ENCODE assay signal across 8 cellular contexts in the genomic region with DNA sequence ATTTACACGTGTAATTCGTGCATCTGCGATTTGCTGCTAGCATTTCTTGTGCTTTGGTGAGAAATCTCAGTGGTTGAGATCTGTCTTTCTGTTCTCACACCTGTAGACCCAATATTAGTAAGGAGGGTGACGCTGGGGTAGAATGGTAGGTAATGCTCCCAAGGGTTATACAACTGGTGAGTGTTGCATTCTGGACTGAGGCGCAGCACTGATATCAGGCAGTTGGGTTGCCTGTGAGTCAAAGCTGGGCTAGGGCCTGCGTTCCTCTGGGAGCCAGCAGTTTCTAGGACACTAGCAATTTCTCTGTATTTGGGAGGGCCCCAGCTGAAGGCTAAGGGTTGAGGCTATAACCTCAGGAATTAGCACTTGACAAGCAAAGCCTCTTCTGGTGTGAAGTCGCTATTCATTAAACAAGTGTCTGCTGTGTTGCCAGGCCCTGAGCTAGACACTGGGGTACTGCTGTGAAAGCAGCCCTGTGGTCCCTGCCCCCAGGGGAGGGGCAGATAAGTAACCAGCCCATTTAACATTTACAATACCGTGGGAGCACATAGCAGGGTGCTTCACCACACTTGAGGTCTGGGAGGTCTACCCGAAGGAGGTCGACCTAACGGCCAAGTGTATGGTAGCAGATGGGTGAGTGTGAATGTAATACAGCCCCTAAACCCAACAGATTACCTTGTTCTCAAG. TPM values are rescaled to one million over a fixed set of nuclear protein-coding genes. Genes with fewer than 3 reads are reported as not detected.
A peak's percentile ranks its signal among the peaks of the same experiment; 100 is the strongest.
DNase-seq lines count a peak whose midpoint lies in the region; ATAC-seq, FAIRE-seq and TF ChIP-seq lines count a peak whose summit lies in the region.

No MANE protein-coding gene starts in this region.

- H3K27ac Mint-ChIP-seq in astrocyte (ENCODE audit: unreplicated experiment): peak overlapping the region; percentile 64

- H3K4me1 ChIP-seq in astrocyte (ENCODE audit: insufficient read depth, low read length) (peaks cover 11% of the 10 kb centered on the region), trophoblast cell (ENCODE audit: control insufficient read depth in 1 of 2, insufficient read depth in 2 of 2, low read length in 2 of 2) (peaks cover 15 to 26% of the 10 kb centered on the region in 2 experiments)

- H3K4me3 Mint-ChIP-seq in astrocyte (ENCODE audit: unreplicated experiment): no peak overlapping the region

- H3K9me3 ChIP-seq in astrocyte (ENCODE audit: insufficient read depth, low read depth, low read length): no peaks in the 10 kb centered on the region
- peaks cover 2% of the 10 kb centered on the region for H3K9me3 ChIP-seq in trophoblast cell (ENCODE audit: insufficient read depth, low read depth, low read length)

- H3K79me1 ChIP-seq in trophoblast cell (ENCODE audit: low read length): no peaks in the 10 kb centered on the region

- no peaks in the 10 kb centered on the region for H3K27me3 ChIP-seq in astrocyte (ENCODE audit: insufficient read depth, low read length)
- H3K27me3 ChIP-seq in trophoblast cell (ENCODE audit: insufficient read depth, low read length): no peaks in the 10 kb centered on the region

- H4K91ac ChIP-seq in trophoblast cell (ENCODE audit: low read depth, low read length): no peak overlapping the region

- ATAC-seq in GM19324 (IDR thresholded peaks at IDR 0.05; ENCODE audit: low FRiP score, unreplicated experiment): peak; percentile 71
- ATAC-seq in HG02938 (IDR thresholded peaks at IDR 0.05; ENCODE audit: unreplicated experiment): peak; percentile 59

- peak; percentile 56 for DNase-seq in astrocyte (ENCODE audit: low read depth)
- DNase-seq in trophoblast cell: no peak
- DNase-seq in DMS53 treated with DMSO at 0.1 percent for 48 hours (lab: John Stamatoyannopoulos, UW; ENCODE audit: unreplicated experiment): no peak
- DNase-seq in NCI-H524 (lab: John Stamatoyannopoulos, UW): no peak
- no peak for DNase-seq in NCI-H345 treated with DMSO at 0.1 percent for 48 hours (lab: John Stamatoyannopoulos, UW; ENCODE audit: unreplicated experiment)
- no peak for DNase-seq in GOT3 (lab: John Stamatoyannopoulos, UW)

- H3K27ac ChIP-seq in astrocyte (ENCODE audit: low read depth, low read length): no peak overlapping the region
- H3K27ac ChIP-seq in trophoblast cell (ENCODE audit: low read depth, low read length): no peak overlapping the region

- no peaks in the 10 kb centered on the region for H3K36me3 ChIP-seq in astrocyte (ENCODE audit: insufficient read depth, low read length)
- H3K36me3 ChIP-seq in trophoblast cell (ENCODE audit: control insufficient read depth in 1 of 2, insufficient read depth in 2 of 2, low read length in 2 of 2): peaks cover 0 to 6% of the 10 kb centered on the region in 2 experiments

- no peak overlapping the region for H3K4me3 ChIP-seq in astrocyte (ENCODE audit: insufficient read depth, low read depth, low read length)
- H3K4me3 ChIP-seq in trophoblast cell (ENCODE audit: low read depth, low read length): no peak overlapping the region

- FAIRE-seq in astrocyte (lab: Jason Lieb, UNC): no peak

- no peak overlapping the region for H2AK5ac ChIP-seq in trophoblast cell (ENCODE audit: low read length)

- H3K18ac ChIP-seq in trophoblast cell (ENCODE audit: low read length): no peak overlapping the region

- H3K27me3 Mint-ChIP-seq in astrocyte (ENCODE audit: low read depth, unreplicated experiment): no peaks in the 10 kb centered on the region

- peak overlapping the region; percentile 65 for H3K4ac ChIP-seq in trophoblast cell (ENCODE audit: low read depth, low read length)

- H3K79me2 ChIP-seq in astrocyte (ENCODE audit: insufficient read depth, low read length) (peaks cover 99% of the 10 kb centered on the region), trophoblast cell (ENCODE audit: control insufficient read depth, insufficient read depth, low read length, poor library complexity) (peaks cover 50% of the 10 kb centered on the region)

- H2BK12ac ChIP-seq in trophoblast cell (ENCODE audit: low read length): no peak overlapping the region

- WGBS in trophoblast cell (ENCODE audit: extremely low coverage, insufficient coverage, insufficient read length): no CpG with 5 or more reads among the region's 11 CpGs

- H4K20me1 ChIP-seq in astrocyte (ENCODE audit: insufficient read depth, low read length): peaks cover 98% of the 10 kb centered on the region

- H2AFZ ChIP-seq in astrocyte (ENCODE audit: low read depth, low read length): no peak overlapping the region
- H2AFZ ChIP-seq in trophoblast cell (ENCODE audit: insufficient read depth, low read length, poor library complexity): no peak overlapping the region

- H3K4me1 Mint-ChIP-seq in astrocyte (ENCODE audit: low read depth, unreplicated experiment): peaks cover 53% of the 10 kb centered on the region

- H3K9me3 Mint-ChIP-seq in astrocyte (ENCODE audit: unreplicated experiment): peaks cover 2% of the 10 kb centered on the region

- no peak overlapping the region for H2BK5ac ChIP-seq in trophoblast cell (ENCODE audit: low read depth, low read length, poor library complexity)

- no peak overlapping the region for H3K4me2 ChIP-seq in astrocyte (ENCODE audit: low read length)
- no peak overlapping the region for H3K4me2 ChIP-seq in trophoblast cell (ENCODE audit: low read length)

- no peak overlapping the region for H2BK120ac ChIP-seq in trophoblast cell (ENCODE audit: insufficient read depth, low read length, poor library complexity)

- no peak overlapping the region for H3K14ac ChIP-seq in trophoblast cell (ENCODE audit: low read length)

- H3K9ac ChIP-seq in astrocyte (ENCODE audit: low read length): no peak overlapping the region
- H3K9ac ChIP-seq in trophoblast cell (ENCODE audit: low read length): no peak overlapping the region

- H4K12ac ChIP-seq in trophoblast cell (ENCODE audit: low read depth, low read length): no peak overlapping the region

- no peak overlapping the region for H3K23ac ChIP-seq in trophoblast cell (ENCODE audit: low read length)

- peaks cover 2% of the 10 kb centered on the region for H3K36me3 Mint-ChIP-seq in astrocyte (ENCODE audit: low read depth, unreplicated experiment)

- no peak overlapping the region for H4K8ac ChIP-seq in trophoblast cell (ENCODE audit: low read depth, low read length)

- no peak for TF ChIP-seq CTCF in astrocyte (IDR thresholded peaks at IDR 0.05; ENCODE audit: insufficient read depth, low read depth, low read length)

RNA-seq across cellular contexts. Expression of gene LARP1, which starts 28.7 kb away (rescaled TPM):
- total RNA-seq in astrocyte: 234 and 243 TPM in 2 replicates
- 106 and 113 TPM in 2 replicates for polyA plus RNA-seq in trophoblast cell (2013)
